Comparison of ENCODE assay signal across 15 cellular contexts in genomic region chr2:27823135-27823534, GRCh38.
"Had no signal": no experiment of that assay in that cellular context is flagged by ENCODE, and none has a peak within 500 bp of the region (broad histone marks: within the 10 kb centered on the region; RNA-seq: fewer than 3 reads in every experiment).

No MANE protein-coding gene starts in this region.

- H3K4me1 Mint-ChIP-seq: activated CD8-positive, alpha-beta memory T cell treated with anti-CD3 and anti-CD28 coated beads, Interleukin-2, amount 10 ng/mL, durations not matched to agents 7 days and 5 days; activated naive CD4-positive, alpha-beta T cell treated with anti-CD3 and anti-CD28 coated beads, Interleukin-2, amount 10 ng/mL, durations not matched to agents 7 days and 5 days; memory B cell; naive thymus-derived CD8-positive, alpha-beta T cell; T-cell had no signal

- DNase-seq: activated CD8-positive, alpha-beta memory T cell treated with anti-CD3 and anti-CD28 coated beads, Interleukin-2, amount 10 ng/mL, durations not matched to agents 7 days and 5 days; activated naive CD4-positive, alpha-beta T cell treated with anti-CD3 and anti-CD28 coated beads, Interleukin-2, amount 10 ng/mL, durations not matched to agents 7 days and 5 days; activated T-cell treated with anti-CD3 and anti-CD28 coated beads, Interleukin-2, amount 50 U/mL, for 1 hour; cortex of kidney; effector memory CD4-positive, alpha-beta T cell; left lung; naive thymus-derived CD8-positive, alpha-beta T cell; stimulated activated naive CD8-positive, alpha-beta T cell treated with anti-CD3 and anti-CD28 coated beads, Interleukin-15, Interleukin-2, amounts not matched to agents 100 U/mL and 50 U/mL, for 24 hours; T-cell; T-helper 9 cell had no signal

- H3K36me3 ChIP-seq: cardiac muscle cell, left lung had no signal

- H3K27me3 Mint-ChIP-seq: activated CD8-positive, alpha-beta memory T cell treated with anti-CD3 and anti-CD28 coated beads, Interleukin-2, amount 10 ng/mL, durations not matched to agents 7 days and 5 days; activated naive CD4-positive, alpha-beta T cell treated with anti-CD3 and anti-CD28 coated beads, Interleukin-2, amount 10 ng/mL, durations not matched to agents 7 days and 5 days; memory B cell; naive thymus-derived CD8-positive, alpha-beta T cell; T-cell had no signal

- H3K27me3 ChIP-seq: cardiac muscle cell, left lung had no signal

- H3K4me3 Mint-ChIP-seq: activated CD8-positive, alpha-beta memory T cell treated with anti-CD3 and anti-CD28 coated beads, Interleukin-2, amount 10 ng/mL, durations not matched to agents 7 days and 5 days; activated naive CD4-positive, alpha-beta T cell treated with anti-CD3 and anti-CD28 coated beads, Interleukin-2, amount 10 ng/mL, durations not matched to agents 7 days and 5 days; memory B cell; naive thymus-derived CD8-positive, alpha-beta T cell; T-cell had no signal

- H3K27ac ChIP-seq: cardiac muscle cell, parathyroid adenoma, SK-N-MC had no signal

- H3K27ac Mint-ChIP-seq: activated CD8-positive, alpha-beta memory T cell treated with anti-CD3 and anti-CD28 coated beads, Interleukin-2, amount 10 ng/mL, durations not matched to agents 7 days and 5 days; activated naive CD4-positive, alpha-beta T cell treated with anti-CD3 and anti-CD28 coated beads, Interleukin-2, amount 10 ng/mL, durations not matched to agents 7 days and 5 days; memory B cell; naive thymus-derived CD8-positive, alpha-beta T cell; T-cell had no signal

- ATAC-seq: activated CD4-positive, CD25-positive, alpha-beta regulatory T cell treated with anti-CD3 and anti-CD28 coated beads, Interleukin-2, amount 50 U/mL, for 24 hours; activated CD8-positive, alpha-beta memory T cell treated with anti-CD3 and anti-CD28 coated beads, Interleukin-2, amount 10 ng/mL, durations not matched to agents 7 days and 5 days; naive thymus-derived CD8-positive, alpha-beta T cell; stimulated activated naive CD8-positive, alpha-beta T cell treated with anti-CD3 and anti-CD28 coated beads, Interleukin-15, Interleukin-2, amounts not matched to agents 100 U/mL and 50 U/mL, for 24 hours; T-cell had no signal

- H3K4me1 ChIP-seq: parathyroid adenoma had no signal

- H3K4me3 ChIP-seq: cardiac muscle cell, left lung, SK-N-MC had no signal
